In genomic region chr10:119237722-119238436, GRCh38 we compare ENCODE assay signal across 11 cellular contexts. TPM values are rescaled to one million over a fixed set of nuclear protein-coding genes. Genes with fewer than 3 reads are reported as not detected.
DNase-seq lines count a peak whose midpoint lies in the region; ATAC-seq, FAIRE-seq and TF ChIP-seq lines count a peak whose summit lies in the region.
"Had no signal": no experiment of that assay in that cellular context is flagged by ENCODE, and none has a peak within 500 bp of the region (broad histone marks: within the 10 kb centered on the region; RNA-seq: fewer than 3 reads in every experiment).

No MANE protein-coding gene starts in this region.

- H3K27me3 ChIP-seq in K562 (ENCODE audit: control insufficient read depth in 2 of 2, insufficient read depth in 2 of 2, low read length in 2 of 2) = no peaks in the 10 kb centered on the region
- H3K27me3 ChIP-seq in transverse colon = no peaks in the 10 kb centered on the region
- H3K27me3 ChIP-seq: body of pancreas had no signal

- TF ChIP-seq POLR2A in K562 (conservative IDR thresholded peaks at IDR 0.05) (no peak), transverse colon (IDR thresholded peaks at IDR 0.05) (no peak)

- no peak overlapping the region for H3K27ac ChIP-seq in K562 (ENCODE audit: extremely low read depth, low read depth, low read length)
- peak overlapping the region; percentile 71 for H3K27ac ChIP-seq in mesodermal cell (ENCODE audit: low read depth, low read length, severe bottlenecking)
- peak overlapping the region; percentile 28 to 65 (median 50) for H3K27ac ChIP-seq in transverse colon
- H3K27ac ChIP-seq: body of pancreas, prostate gland had no signal

- H3K36me3 Mint-ChIP-seq in activated naive CD4-positive, alpha-beta T cell treated with anti-CD3 and anti-CD28 coated beads, Interleukin-2, amount 10 ng/mL, durations not matched to agents 7 days and 5 days = peaks cover 3% of the 10 kb centered on the region

- no peak for TF ChIP-seq CTCF in K562 (IDR thresholded peaks at IDR 0.05 in 2 of 3, conservative IDR thresholded peaks at IDR 0.05 in 1 of 3; ENCODE audit: insufficient read depth in 2 of 3, low read depth in 1 of 3, low read length in 3 of 3)
- TF ChIP-seq CTCF in transverse colon (IDR thresholded peaks at IDR 0.05) = no peak

- WGBS in K562 (ENCODE audit: insufficient coverage, low coverage, missing lambda C conversion rate) = 38% methylated on average over 5 of the region's 8 CpGs
- 67 to 76% methylated on average over 7 to 8 of the region's 8 CpGs for WGBS in mesodermal cell (ENCODE audit: insufficient coverage in 2 of 2), 2 experiments
- WGBS in transverse colon (ENCODE audit: low coverage in 1 of 2), 2 donors = 41 to 52% methylated on average over 3 to 8 of the region's 8 CpGs

- BruUV-seq in K562 (replicated peaks; lab: Mats Ljungman, UMichigan) = no TSS peak

- no peak overlapping the region for H3K4me3 Mint-ChIP-seq in activated naive CD4-positive, alpha-beta T cell treated with anti-CD3 and anti-CD28 coated beads, Interleukin-2, amount 10 ng/mL, durations not matched to agents 7 days and 5 days

- H3K4me2 ChIP-seq in K562 (ENCODE audit: insufficient read depth, low read length) = no peak overlapping the region

- no peaks in the 10 kb centered on the region for H3K27me3 Mint-ChIP-seq in activated naive CD4-positive, alpha-beta T cell treated with anti-CD3 and anti-CD28 coated beads, Interleukin-2, amount 10 ng/mL, durations not matched to agents 7 days and 5 days

- no peaks in the 10 kb centered on the region for H3K36me3 ChIP-seq in K562 (ENCODE audit: control insufficient read depth, insufficient read depth, low read length)
- H3K36me3 ChIP-seq in mesodermal cell (ENCODE audit: control insufficient read depth, insufficient read depth, low read length) = no peaks in the 10 kb centered on the region
- H3K36me3 ChIP-seq in transverse colon = no peaks in the 10 kb centered on the region
- H3K36me3 ChIP-seq: prostate gland had no signal

- intact Hi-C loops in K562 (cut with micrococcal nuclease) = no loop called here
- intact Hi-C loops in transverse colon (cut with DNase I; ENCODE audit: low total_unique reads) = no loop called here

- POLR2A ChIA-PET in K562 (lab: Yijun Ruan, JAX) = no interaction called here

- no peaks in the 10 kb centered on the region for H3K9me1 ChIP-seq in K562 (ENCODE audit: control insufficient read depth, insufficient read depth, low read length)

- no peak for TF ChIP-seq RAD21 in K562 (CRISPR knock-in tag; conservative IDR thresholded peaks at IDR 0.05 in 1 of 2, IDR thresholded peaks at IDR 0.05 in 1 of 2)

- H3K79me2 ChIP-seq in K562 (ENCODE audit: control insufficient read depth, insufficient read depth, low read length) = no peaks in the 10 kb centered on the region

- no peaks in the 10 kb centered on the region; a peak in 1 of 5 replicates for H3K4me1 ChIP-seq in K562 (replicated peaks in 1 of 2; ENCODE audit: control insufficient read depth in 2 of 2, insufficient read depth in 2 of 2, low read length in 2 of 2)
- H3K4me1 ChIP-seq in mesodermal cell (ENCODE audit: control insufficient read depth, insufficient read depth, low read length, poor library complexity, severe bottlenecking) = peaks cover 12% of the 10 kb centered on the region
- H3K4me1 ChIP-seq in transverse colon = peaks cover 15 to 57% (median 19%) of the 10 kb centered on the region in 4 donors
- H3K4me1 ChIP-seq: prostate gland had no signal

- no peak for TF ChIP-seq EP300 in K562 (IDR thresholded peaks at IDR 0.05; ENCODE audit: low read length)
- TF ChIP-seq EP300 in transverse colon (IDR thresholded peaks at IDR 0.05; ENCODE audit: low read depth) = no peak

- peak overlapping the region; percentile 9; the same call in 1 of the 2 replicates for H2AFZ ChIP-seq in K562 (ENCODE audit: low read depth, low read length)

- CTCF ChIA-PET in activated naive CD4-positive, alpha-beta T cell treated with anti-CD3 and anti-CD28 coated beads, Interleukin-2, amount 10 ng/mL, durations not matched to agents 7 days and 5 days (lab: Charles Lee) = no interaction called here
- CTCF ChIA-PET in K562 (lab: Yijun Ruan, JAX; ENCODE audit: low intra/inter-chr PET ratio) = no interaction called here

- DNase-seq in activated naive CD4-positive, alpha-beta T cell treated with anti-CD3 and anti-CD28 coated beads, Interleukin-2, amount 10 ng/mL, durations not matched to agents 7 days and 5 days = no peak
- DNase-seq in activated naive CD4-positive, alpha-beta T cell treated with anti-CD3 and anti-CD28 coated beads, Interleukin-2, amount 50 U/mL, for 16 hours = no peak
- DNase-seq in K562 (ENCODE audit: extremely low read depth in 1 of 4, low spot score in 3 of 4) (no peak), transverse colon (no peak), globus pallidus (ENCODE audit: low spot score) (no peak), GM19240 (ENCODE audit: insufficient read length, low spot score) (no peak), mesenteric fat pad (ENCODE audit: low spot score) (no peak)
- DNase-seq: AML-193, body of pancreas had no signal

- no peaks in the 10 kb centered on the region for H4K20me1 ChIP-seq in K562 (replicated peaks; ENCODE audit: control insufficient read depth, insufficient read depth, low read length)

- H3K9me3 Mint-ChIP-seq in activated naive CD4-positive, alpha-beta T cell treated with anti-CD3 and anti-CD28 coated beads, Interleukin-2, amount 10 ng/mL, durations not matched to agents 7 days and 5 days = no peaks in the 10 kb centered on the region

- peaks cover 40% of the 10 kb centered on the region for H3K4me1 Mint-ChIP-seq in activated naive CD4-positive, alpha-beta T cell treated with anti-CD3 and anti-CD28 coated beads, Interleukin-2, amount 10 ng/mL, durations not matched to agents 7 days and 5 days

- peak overlapping the region; percentile 74 for H3K27ac Mint-ChIP-seq in activated naive CD4-positive, alpha-beta T cell treated with anti-CD3 and anti-CD28 coated beads, Interleukin-2, amount 10 ng/mL, durations not matched to agents 7 days and 5 days

- in situ Hi-C loops in K562 (cut with MboI) (no loop called here), transverse colon (cut with MboI; ENCODE audit: low pct_ligation_motif_present in 1 of 4, low pct_unique_long_range_greater_than_20kb in 1 of 4, low sequenced_read_pairs in 3 of 4) (no loop called here)

- H3K4me3 ChIP-seq in K562 (no peak overlapping the region), mesodermal cell (ENCODE audit: extremely low read depth, insufficient read depth, low read length, poor library complexity, severe bottlenecking) (no peak overlapping the region), transverse colon (no peak overlapping the region)
- H3K4me3 ChIP-seq: body of pancreas, prostate gland had no signal

- H3K9me3 ChIP-seq in K562 (replicated peaks; ENCODE audit: control insufficient read depth, insufficient read depth, low read depth, low read length) = no peaks in the 10 kb centered on the region
- H3K9me3 ChIP-seq in mesodermal cell (ENCODE audit: control insufficient read depth, low read length) = no peaks in the 10 kb centered on the region
- H3K9me3 ChIP-seq in transverse colon = no peaks in the 10 kb centered on the region
- H3K9me3 ChIP-seq: body of pancreas, prostate gland had no signal

- H3K9ac ChIP-seq in K562 (ENCODE audit: insufficient read depth in 1 of 2, low read depth in 2 of 2, low read length in 2 of 2) = no peak overlapping the region; a peak in 1 of 4 replicates

- FAIRE-seq in K562 (lab: Jason Lieb, UNC) = no peak

- ATAC-seq in K562 = no peak
- ATAC-seq: body of pancreas had no signal

RNA-seq across cellular contexts. Expression of gene GRK5, which starts 30.5 kb away (rescaled TPM):
- 0.88 and 1.4 TPM in 2 replicates for total RNA-seq in K562 (2011; cell fraction: chromatin; rRNA removed; ENCODE audit: low replicate concordance)
- total RNA-seq in K562 (2011; cell fraction: nucleolus; rRNA removed) = 0.39 and 0.83 TPM in 2 replicates
- total RNA-seq in K562 (2011; cell fraction: nucleoplasm; rRNA removed) = 0.31 and 0.59 TPM in 2 replicates
- total RNA-seq in K562 (2014; rRNA removed) (0.54 and 0.65 TPM in 2 replicates), K562 (2014; rRNA removed; fragmentation: Illumina TruSeq; extraction: Trizol) (0.47 and 0.51 TPM in 2 replicates), K562 (2015; rRNA removed; fragmentation: Illumina TruSeq; extraction: Trizol) (0.45 and 0.80 TPM in 2 replicates), K562 (2021) (0.73 and 1.0 TPM in 2 replicates), transverse colon (100 to 1,000 TPM in 1 of 4 donors, 10 to 100 TPM in 1, 1 to 10 TPM in 2; 6.0 to 111 (median 9.5) TPM), mesenteric fat pad (20.2 TPM)
- polyA plus RNA-seq in K562 (2011; rRNA removed) (0.50 and 0.67 TPM in 2 replicates), K562 (2014; fragmentation: Illumina TruSeq; extraction: Trizol) (0.82 and 0.83 TPM in 2 replicates), K562 (2014; fragmentation: Nextera tagmentation; extraction: Ambion mirVana) (not detected), K562 (2014; rRNA removed) (0.31 and 0.46 TPM in 2 replicates)
- polyA plus RNA-seq in K562 (2011; cell fraction: cytosol; rRNA removed) = 0.31 and 0.55 TPM in 2 replicates
- 0.45 and 0.98 TPM in 2 replicates for polyA plus RNA-seq in K562 (2011; cell fraction: nucleus; rRNA removed)
- polyA plus RNA-seq in K562 (2012) = 0.59 and 0.68 TPM in 2 replicates
- polyA minus RNA-seq in K562 (2011; rRNA and poly(A)+ RNA removed) = 0.42 and 0.53 TPM in 2 replicates
- not detected in 2 replicates for polyA minus RNA-seq in K562 (2011; cell fraction: cytosol; rRNA and poly(A)+ RNA removed)
- polyA minus RNA-seq in K562 (2011; cell fraction: nucleus; rRNA and poly(A)+ RNA removed) = 0.44 and 0.54 TPM in 2 replicates
- 23.7 TPM for polyA plus RNA-seq in mesodermal cell (2013, experiment 1 of 2)
- 20.1 TPM for polyA plus RNA-seq in mesodermal cell (2013, experiment 2 of 2)

RNA-seq across cellular contexts. Expression of gene PRDX3, which starts 59.3 kb away (rescaled TPM):
- total RNA-seq in K562 (2011; cell fraction: chromatin; rRNA removed; ENCODE audit: low replicate concordance) = 44.3 and 59.6 TPM in 2 replicates
- total RNA-seq in K562 (2011; cell fraction: nucleolus; rRNA removed) = 47.8 and 52.9 TPM in 2 replicates
- 68.3 and 84.1 TPM in 2 replicates for total RNA-seq in K562 (2011; cell fraction: nucleoplasm; rRNA removed)
- total RNA-seq in K562 (2014; rRNA removed) (122 and 154 TPM in 2 replicates), K562 (2014; rRNA removed; fragmentation: Illumina TruSeq; extraction: Trizol) (197 and 213 TPM in 2 replicates), K562 (2015; rRNA removed; fragmentation: Illumina TruSeq; extraction: Trizol) (163 and 171 TPM in 2 replicates), K562 (2021) (140 and 150 TPM in 2 replicates), transverse colon (100 to 1,000 TPM in 2 of 4 donors, 10 to 100 TPM in 2; 24.7 to 141 (median 78.9) TPM), mesenteric fat pad (141 TPM)
- polyA plus RNA-seq in K562 (2011; rRNA removed) (268 and 325 TPM in 2 replicates), K562 (2014; fragmentation: Illumina TruSeq; extraction: Trizol) (172 and 173 TPM in 2 replicates), K562 (2014; fragmentation: Nextera tagmentation; extraction: Ambion mirVana) (100 to 1,000 TPM; 759 to 994 TPM), K562 (2014; rRNA removed) (143 and 194 TPM in 2 replicates)
- 94.1 and 162 TPM in 2 replicates for polyA plus RNA-seq in K562 (2011; cell fraction: cytosol; rRNA removed)
- 113 and 152 TPM in 2 replicates for polyA plus RNA-seq in K562 (2011; cell fraction: nucleus; rRNA removed)
- 161 and 163 TPM in 2 replicates for polyA plus RNA-seq in K562 (2012)
- polyA minus RNA-seq in K562 (2011; rRNA and poly(A)+ RNA removed) = 226 and 260 TPM in 2 replicates
- polyA minus RNA-seq in K562 (2011; cell fraction: cytosol; rRNA and poly(A)+ RNA removed) = 61.8 and 87.3 TPM in 2 replicates
- polyA minus RNA-seq in K562 (2011; cell fraction: nucleus; rRNA and poly(A)+ RNA removed) = 26.0 and 46.5 TPM in 2 replicates
- 239 TPM for polyA plus RNA-seq in mesodermal cell (2013, experiment 1 of 2)
- polyA plus RNA-seq in mesodermal cell (2013, experiment 2 of 2) = 238 TPM
